ENCODE assay signal across 8 cellular contexts in the genomic region with DNA sequence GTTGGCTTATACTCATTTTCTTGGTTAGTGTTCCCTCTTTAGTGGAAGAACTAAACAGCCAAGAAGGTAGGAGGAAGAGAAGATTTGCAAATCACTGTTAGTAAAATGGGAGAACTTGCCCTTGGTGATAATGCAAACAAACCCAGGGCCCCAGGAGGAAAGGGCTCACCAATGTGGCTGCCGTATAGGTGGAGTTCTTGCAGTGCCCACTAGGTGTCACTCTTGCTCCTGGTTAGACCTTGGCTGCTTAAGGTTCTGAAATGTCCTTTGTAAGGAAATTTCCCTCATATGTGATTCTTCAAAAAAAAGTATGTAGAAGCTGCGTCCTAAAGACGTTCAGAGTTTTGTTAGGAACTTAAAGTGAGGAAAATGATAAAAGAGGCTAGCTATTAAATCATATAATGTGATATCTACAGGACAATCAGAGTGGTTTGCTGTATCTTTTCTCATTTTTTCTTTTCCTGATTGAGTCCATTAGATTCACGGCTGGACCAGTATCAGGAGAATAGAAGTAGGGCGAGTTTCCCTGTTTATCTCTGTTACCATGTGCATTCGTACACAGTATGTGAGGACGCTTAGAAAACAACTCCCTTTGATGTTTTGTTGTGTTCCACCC. TPM values are rescaled to one million over a fixed set of nuclear protein-coding genes. Genes with fewer than 3 reads are reported as not detected.
DNase-seq lines count a peak whose midpoint lies in the region; ATAC-seq lines count a peak whose summit lies in the region.

No MANE protein-coding gene starts in this region.

- H3K4me1 Mint-ChIP-seq in activated naive CD4-positive, alpha-beta T cell treated with anti-CD3 and anti-CD28 coated beads, Interleukin-2, amount 10 ng/mL, durations not matched to agents 7 days and 5 days: peaks cover 21% of the 10 kb centered on the region

- H3K27ac Mint-ChIP-seq in activated naive CD4-positive, alpha-beta T cell treated with anti-CD3 and anti-CD28 coated beads, Interleukin-2, amount 10 ng/mL, durations not matched to agents 7 days and 5 days: no peak overlapping the region

- no peaks in the 10 kb centered on the region for H3K27me3 Mint-ChIP-seq in activated naive CD4-positive, alpha-beta T cell treated with anti-CD3 and anti-CD28 coated beads, Interleukin-2, amount 10 ng/mL, durations not matched to agents 7 days and 5 days

- DNase-seq in G401 (ENCODE audit: low spot score) (peak; percentile 61), LHCN-M2 (ENCODE audit: low read depth) (peak; percentile 54), SK-MEL-5 (ENCODE audit: low read depth, low spot score) (peak; percentile 83), Right ventricle myocardium superior (peak; percentile 69), putamen (ENCODE audit: low spot score) (peak; percentile 42), NCI-H524 treated with DMSO at 0.1 percent for 48 hours (lab: John Stamatoyannopoulos, UW) (no peak)
- DNase-seq in activated naive CD4-positive, alpha-beta T cell treated with anti-CD3 and anti-CD28 coated beads, Interleukin-2, amount 10 ng/mL, durations not matched to agents 7 days and 5 days: peak; percentile 81

- peaks cover 54% of the 10 kb centered on the region for H3K36me3 Mint-ChIP-seq in activated naive CD4-positive, alpha-beta T cell treated with anti-CD3 and anti-CD28 coated beads, Interleukin-2, amount 10 ng/mL, durations not matched to agents 7 days and 5 days

- H3K9me3 Mint-ChIP-seq in activated naive CD4-positive, alpha-beta T cell treated with anti-CD3 and anti-CD28 coated beads, Interleukin-2, amount 10 ng/mL, durations not matched to agents 7 days and 5 days: peaks cover 23% of the 10 kb centered on the region

- CTCF ChIA-PET in activated naive CD4-positive, alpha-beta T cell treated with anti-CD3 and anti-CD28 coated beads, Interleukin-2, amount 10 ng/mL, durations not matched to agents 7 days and 5 days (lab: Charles Lee): interaction anchor here (0.9 to 1.7 kb wide), 8 partner anchors 12 to 201 kb away, joined by 3 to 9 read pairs (median 3); no protein-coding TSS in a partner anchor

- intact Hi-C loops in Right ventricle myocardium superior (cut with DNase I): loop anchor here (10.0 kb wide), 1 partner anchor 145 kb away; no protein-coding TSS in a partner anchor

- in situ Hi-C loops in G401 (cut with HindIII; ENCODE audit: low sequenced_read_pairs) (no loop called here), SK-MEL-5 (cut with HindIII; ENCODE audit: low pct_unique_long_range_greater_than_20kb, low sequenced_read_pairs) (no loop called here)

- ATAC-seq in GM21737 (IDR thresholded peaks at IDR 0.05; ENCODE audit: unreplicated experiment) (peak; percentile 72), Right ventricle myocardium superior (ENCODE audit: poor library complexity) (peak; percentile 78)

- H3K4me3 Mint-ChIP-seq in activated naive CD4-positive, alpha-beta T cell treated with anti-CD3 and anti-CD28 coated beads, Interleukin-2, amount 10 ng/mL, durations not matched to agents 7 days and 5 days: no peak overlapping the region

RNA-seq across cellular contexts. Expression of a gene that starts 48.6 kb away (rescaled TPM):
- 21.8 and 32.5 TPM in 2 replicates for total RNA-seq in G401 (2014; rRNA removed; shearing (Covaris generic))
- total RNA-seq in LHCN-M2 (2014; rRNA removed) (6.6 and 8.0 TPM in 2 replicates), Right ventricle myocardium superior (17.4 TPM)
- 9.0 TPM for polyA plus RNA-seq in LHCN-M2 (2012)
- 13.3 and 17.4 TPM in 2 replicates for total RNA-seq in SK-MEL-5 (2014; rRNA removed; shearing (Covaris generic))
- 26.7 and 28.9 TPM in 2 replicates for polyA plus RNA-seq in SK-MEL-5 (2015; cell fraction: cytosol; rRNA removed)
- 11.0 and 11.7 TPM in 2 replicates for polyA plus RNA-seq in SK-MEL-5 (2015; cell fraction: nucleus; rRNA removed)
